ENCODE assay signal across 21 cellular contexts in the genomic region with DNA sequence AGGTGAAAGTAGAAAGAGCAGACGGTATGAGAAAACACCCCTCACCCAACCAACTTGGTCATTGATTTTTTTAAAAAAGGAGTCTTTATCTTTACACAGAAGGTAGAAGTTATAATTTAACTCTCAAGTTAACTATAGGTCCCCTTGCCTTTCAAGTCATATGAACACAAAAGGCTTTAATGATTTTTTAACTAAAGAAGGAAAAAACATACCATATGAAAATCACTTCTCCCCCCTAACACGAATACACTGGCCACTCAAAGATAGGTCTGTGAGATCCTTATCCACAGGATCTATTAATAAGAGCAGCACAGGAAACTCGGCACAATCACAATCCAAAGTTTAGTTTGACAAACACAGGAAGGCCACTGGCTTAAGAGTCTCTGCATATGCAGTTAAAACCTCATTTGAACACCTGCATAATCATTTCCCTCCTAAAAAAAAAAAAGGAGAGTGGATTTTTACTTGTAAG.
A peak's percentile ranks its signal among the peaks of the same experiment; 100 is the strongest.
DNase-seq lines count a peak whose midpoint lies in the region; ATAC-seq, FAIRE-seq and TF ChIP-seq lines count a peak whose summit lies in the region.
"Had no signal": no experiment of that assay in that cellular context is flagged by ENCODE, and none has a peak within 500 bp of the region (broad histone marks: within the 10 kb centered on the region; RNA-seq: fewer than 3 reads in every experiment).

No MANE protein-coding gene starts in this region.

- no peaks in the 10 kb centered on the region for H3K27me3 Mint-ChIP-seq in brain
- no peaks in the 10 kb centered on the region for H3K27me3 Mint-ChIP-seq in activated CD8-positive, alpha-beta T cell treated with anti-CD3 and anti-CD28 coated beads for 36 hours

- TF ChIP-seq RAD21 in HepG2 (CRISPR knock-in tag; IDR thresholded peaks at IDR 0.05), result no peak

- BruUV-seq in HepG2 (replicated peaks; lab: Mats Ljungman, UMichigan), result no TSS peak

- CTCF ChIA-PET in HepG2 (lab: Yijun Ruan, JAX; ENCODE audit: low intra/inter-chr PET ratio, low total read pairs), result no interaction called here
- CTCF ChIA-PET in activated CD8-positive, alpha-beta T cell treated with anti-CD3 and anti-CD28 coated beads for 36 hours (lab: Charles Lee), result no interaction called here

- TF ChIP-seq CTCF in heart right ventricle (IDR thresholded peaks at IDR 0.05) (no peak), brain (conservative IDR thresholded peaks at IDR 0.05) (no peak), HepG2 (CRISPR knock-in tag; IDR thresholded peaks at IDR 0.05) (no peak), parathyroid adenoma (IDR thresholded peaks at IDR 0.05) (no peak)
- TF ChIP-seq CTCF in activated CD8-positive, alpha-beta T cell treated with anti-CD3 and anti-CD28 coated beads for 36 hours (IDR thresholded peaks at IDR 0.05), result no peak

- H3K36me3 Mint-ChIP-seq in brain, result no peaks in the 10 kb centered on the region
- no peaks in the 10 kb centered on the region for H3K36me3 Mint-ChIP-seq in activated CD8-positive, alpha-beta T cell treated with anti-CD3 and anti-CD28 coated beads for 36 hours (ENCODE audit: low read depth)
- H3K36me3 Mint-ChIP-seq: CD14-positive monocyte had no signal

- H3K27ac Mint-ChIP-seq in brain, result peak overlapping the region in 3 of 5 experiments; percentile 14 to 39 (median 33)
- H3K27ac Mint-ChIP-seq in activated CD8-positive, alpha-beta T cell treated with anti-CD3 and anti-CD28 coated beads for 36 hours, result no peak overlapping the region

- no peaks in the 10 kb centered on the region for H3K27me3 ChIP-seq in heart right ventricle
- H3K27me3 ChIP-seq in HepG2 (ENCODE audit: control insufficient read depth in 1 of 2, insufficient read depth in 2 of 2, low read length in 2 of 2), result no peaks in the 10 kb centered on the region
- H3K27me3 ChIP-seq in parathyroid adenoma (ENCODE audit: control insufficient read depth, insufficient read depth, low read length), result no peaks in the 10 kb centered on the region
- H3K27me3 ChIP-seq: Peyer's patch had no signal

- peaks cover 50% of the 10 kb centered on the region for H3K4me1 Mint-ChIP-seq in brain
- no peaks in the 10 kb centered on the region for H3K4me1 Mint-ChIP-seq in activated CD8-positive, alpha-beta T cell treated with anti-CD3 and anti-CD28 coated beads for 36 hours (ENCODE audit: low read depth)
- H3K4me1 Mint-ChIP-seq: CD14-positive monocyte had no signal

- no peak overlapping the region for H2AFZ ChIP-seq in HepG2 (ENCODE audit: low read length)
- peak overlapping the region; percentile 78 for H2AFZ ChIP-seq in parathyroid adenoma

- ATAC-seq in heart right ventricle (peak in 6 of 8 donors; percentile 75 to 92 (median 90)), Right ventricle myocardium inferior (no peak), HepG2 (peak; percentile 66), HG02588 (IDR thresholded peaks at IDR 0.05; ENCODE audit: unreplicated experiment) (no peak)
- ATAC-seq in activated CD8-positive, alpha-beta T cell treated with anti-CD3 and anti-CD28 coated beads for 36 hours, result no peak
- ATAC-seq: A549, GM12878, K562 had no signal

- POLR2A ChIA-PET in HepG2 (lab: Yijun Ruan, JAX), result interaction anchor here (1.2 to 6.3 kb wide), 2 partner anchors 108 to 138 kb away, joined by 4 to 62 read pairs; partner anchors contain the start of gene ENC1
- POLR2A ChIA-PET in activated CD8-positive, alpha-beta T cell treated with anti-CD3 and anti-CD28 coated beads for 36 hours (lab: Charles Lee), result interaction anchor here (0.7 kb wide), 1 partner anchor 286 kb away, joined by 5 read pairs; no protein-coding TSS in a partner anchor

- H3K4me3 ChIP-seq in heart right ventricle (no peak overlapping the region), HepG2 (replicated peaks in 1 of 3; ENCODE audit: insufficient read depth in 1 of 3, low read depth in 2 of 3, low read length in 3 of 3) (peak overlapping the region; percentile 43 to 50 (median 47); a peak in 5 of 6 replicates), parathyroid adenoma (ENCODE audit: low read depth, low read length) (peak overlapping the region; percentile 22)
- H3K4me3 ChIP-seq: A549, GM12878, K562, Peyer's patch had no signal

- no peaks in the 10 kb centered on the region for H3K79me2 ChIP-seq in HepG2 (ENCODE audit: insufficient read depth, low read length)
- no peaks in the 10 kb centered on the region for H3K79me2 ChIP-seq in parathyroid adenoma

- H3K27ac ChIP-seq in heart right ventricle (peak overlapping the region in 2 of 10 donors; percentile 32 to 43), HepG2 (ENCODE audit: extremely low read length, insufficient read depth, low read length) (peak overlapping the region; percentile 72), parathyroid adenoma (peak overlapping the region; percentile 51)
- H3K27ac ChIP-seq: A549, Peyer's patch had no signal

- in situ Hi-C loops in HepG2 (cut with HindIII; ENCODE audit: extremely low pct_ligation_motif_present, low pct_unique_long_range_greater_than_20kb), result loop anchor here (5.0 kb wide), 2 partner anchors 35 to 135 kb away; no protein-coding TSS in a partner anchor

- H3K36me3 ChIP-seq in heart right ventricle, result no peaks in the 10 kb centered on the region
- no peaks in the 10 kb centered on the region for H3K36me3 ChIP-seq in HepG2 (replicated peaks in 1 of 2; ENCODE audit: control insufficient read depth in 1 of 2, insufficient read depth in 2 of 2, low read length in 2 of 2)
- no peaks in the 10 kb centered on the region for H3K36me3 ChIP-seq in parathyroid adenoma (ENCODE audit: control insufficient read depth, insufficient read depth, low read length)
- H3K36me3 ChIP-seq: Peyer's patch had no signal

- H3K9me3 ChIP-seq in heart right ventricle (no peaks in the 10 kb centered on the region), HepG2 (ENCODE audit: low read length) (no peaks in the 10 kb centered on the region), parathyroid adenoma (ENCODE audit: control insufficient read depth, low read length) (no peaks in the 10 kb centered on the region)
- H3K9me3 ChIP-seq: A549, Peyer's patch had no signal

- peak; percentile 87 for FAIRE-seq in HepG2 (lab: Jason Lieb, UNC)
- FAIRE-seq: A549, GM12878, HTR-8/SVneo, K562 had no signal

- H3K4me1 ChIP-seq in heart right ventricle (peaks cover 0 to 31% (median 8%) of the 10 kb centered on the region in 9 donors), HepG2 (ENCODE audit: insufficient read depth, low read length) (peaks cover 71% of the 10 kb centered on the region), parathyroid adenoma (peaks cover 37% of the 10 kb centered on the region)

- no peaks in the 10 kb centered on the region for H4K20me1 ChIP-seq in HepG2 (ENCODE audit: insufficient read depth, low read length)

- DNase-seq in heart right ventricle, result peak in 1 of 2 donors; percentile 22
- no peak for DNase-seq in Right ventricle myocardium inferior (ENCODE audit: missing footprints)
- DNase-seq in HepG2 (ENCODE audit: low spot score), result peak; percentile 91
- DNase-seq in activated CD8-positive, alpha-beta T cell treated with anti-CD3 and anti-CD28 coated beads for 36 hours, result no peak
- no peak for DNase-seq in NCI-H524 treated with DMSO at 0.1 percent for 48 hours (lab: John Stamatoyannopoulos, UW)
- DNase-seq: COR-L47, HCEC 1CT, NCI-H1092, NCI-H1694 treated with DMSO at 0.1 percent for 48 hours, NCI-H446, NCI-H82, Peyer's patch, SHP77 treated with DMSO at 0.1 percent for 48 hours had no signal

- intact Hi-C loops in heart right ventricle (cut with DNase I), result loop anchor here in 1 of 10 donors (10.0 kb wide), 1 partner anchor 132 kb away; no protein-coding TSS in a partner anchor
- intact Hi-C loops in Right ventricle myocardium inferior (cut with DNase I), result loop anchor here (2.0 to 5.0 kb wide), 2 partner anchors 74 to 135 kb away; no protein-coding TSS in a partner anchor
- intact Hi-C loops in HepG2 (cut with micrococcal nuclease; ENCODE audit: unreplicated experiment), result loop anchor here (5.0 kb wide), 1 partner anchor 80 kb away; no protein-coding TSS in a partner anchor
- intact Hi-C loops in activated CD8-positive, alpha-beta T cell treated with anti-CD3 and anti-CD28 coated beads for 36 hours (cut with micrococcal nuclease), result no loop called here

- no peak overlapping the region for H3K4me3 Mint-ChIP-seq in brain
- H3K4me3 Mint-ChIP-seq in activated CD8-positive, alpha-beta T cell treated with anti-CD3 and anti-CD28 coated beads for 36 hours, result no peak overlapping the region
- H3K4me3 Mint-ChIP-seq: CD14-positive monocyte had no signal

- no peak for TF ChIP-seq POLR2A in HepG2 (IDR thresholded peaks at IDR 0.05; ENCODE audit: insufficient read depth in 1 of 2, low read depth in 2 of 2, low read length in 2 of 2)

- TF ChIP-seq EP300 in HepG2 (IDR thresholded peaks at IDR 0.05; ENCODE audit: low read depth in 2 of 2, low read length in 2 of 2) (peak in 1 of 2 experiments; percentile 91; a peak in 2 of 4 replicates), HepG2 (CRISPR knock-in tag; IDR thresholded peaks at IDR 0.05; ENCODE audit: borderline replicate concordance) (peak; percentile 32; the same call in 1 of the 2 replicates)

- H3K9ac ChIP-seq in HepG2 (ENCODE audit: insufficient read depth, low read depth, low read length) (peak overlapping the region; percentile 66), parathyroid adenoma (no peak overlapping the region)

- H3K4me2 ChIP-seq in HepG2 (ENCODE audit: low read depth, low read length), result peak overlapping the region; percentile 82
- H3K4me2 ChIP-seq in parathyroid adenoma (ENCODE audit: low read length), result peak overlapping the region; percentile 37
- H3K4me2 ChIP-seq: A549 had no signal

- WGBS in heart right ventricle, 2 donors, result 49 to 63% methylated on average over 3 of the region's 3 CpGs
- WGBS in HepG2 (ENCODE audit: low lambda C conversion rate), result under 1% methylated on average over 3 of the region's 3 CpGs

- peaks cover 0 to 5% (median 0%) of the 10 kb centered on the region in 5 experiments for H3K9me3 Mint-ChIP-seq in brain
- H3K9me3 Mint-ChIP-seq in activated CD8-positive, alpha-beta T cell treated with anti-CD3 and anti-CD28 coated beads for 36 hours, result no peaks in the 10 kb centered on the region

TF ChIP-seq in HepG2, 621 proteins besides CTCF, POLR2A, EP300 and RAD21 (continues in another document):
- TF ChIP-seq ZNF652 (CRISPR knock-in tag; IDR thresholded peaks at IDR 0.05; ENCODE audit: borderline replicate concordance, low read depth) (no peak; the same call in 1 of the 2 replicates), HOXA3 (CRISPR knock-in tag; IDR thresholded peaks at IDR 0.05) (0 out of 2 replicates have a peak, but pooled peaks have one; percentile 30), HHEX (CRISPR knock-in tag; IDR thresholded peaks at IDR 0.05) (no peak), WIZ (CRISPR knock-in tag; IDR thresholded peaks at IDR 0.05) (no peak)

Comparison
In these comparisons a context has a peak if more than half of its experiments do, and no peak if none do; other contexts are left out.
1. ATAC-seq: peak in heart right ventricle (6 of 8) and HepG2 (single experiment); none in Right ventricle myocardium inferior (single experiment), HG02588 (single experiment) and activated CD8-positive, alpha-beta T cell treated with anti-CD3 and anti-CD28 coated beads for 36 hours (single experiment).
2. H3K4me3 ChIP-seq: peak in HepG2 (3 of 3) and parathyroid adenoma (single experiment); none in heart right ventricle (0 of 10).